8 cellular contexts compared by ENCODE assay signal in the genomic region with DNA sequence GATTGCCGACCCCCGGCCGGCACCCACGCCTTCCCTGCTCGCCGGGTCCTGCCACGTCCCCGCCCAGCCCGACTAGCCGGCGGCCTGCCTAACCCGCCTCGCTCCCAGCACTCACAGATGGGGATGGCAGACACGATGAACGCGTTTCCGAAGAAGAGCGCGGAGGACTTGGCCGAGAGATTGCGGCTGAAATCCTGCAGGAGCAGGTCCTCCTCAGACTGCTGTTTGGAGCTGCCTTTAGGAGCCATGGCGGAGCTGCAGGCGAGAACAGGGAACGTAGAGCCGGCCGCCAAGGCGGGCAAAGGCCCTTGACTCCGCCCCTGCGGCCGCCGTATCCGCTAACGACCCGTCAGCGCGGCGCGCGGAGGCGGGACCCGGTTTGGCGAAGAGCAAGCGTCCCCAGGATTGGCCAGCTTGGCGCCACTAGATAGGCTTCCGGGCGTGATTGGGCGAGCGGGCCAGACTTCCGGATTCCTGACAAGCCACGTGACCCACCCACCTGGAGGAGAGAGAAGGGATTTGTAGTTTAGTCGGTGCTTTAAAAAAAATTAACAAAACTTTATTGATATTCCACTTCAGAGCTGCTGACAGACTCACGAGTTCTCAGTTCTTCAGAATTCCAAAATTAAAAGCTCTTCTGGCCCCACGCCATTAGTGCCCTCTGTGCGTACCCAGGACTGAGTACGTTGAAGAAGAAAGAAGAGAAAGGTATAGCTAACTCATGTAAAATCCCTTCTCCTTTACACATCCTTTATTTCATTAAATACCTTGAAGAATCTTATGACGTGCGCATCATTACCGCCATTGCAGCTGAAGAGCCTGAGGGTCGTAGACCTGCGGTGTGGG. TPM values are rescaled to one million over a fixed set of nuclear protein-coding genes. Genes with fewer than 3 reads are reported as not detected.
A peak's percentile ranks its signal among the peaks of the same experiment; 100 is the strongest.
DNase-seq lines count a peak whose midpoint lies in the region; ATAC-seq lines count a peak whose summit lies in the region.

A gene (minus strand): TSS at position 276 of the 846 bp plus-strand sequence. CDS start 28 bp downstream, at position 248.

- DNase-seq in DMS 273 treated with DMSO at 0.1 percent for 48 hours (lab: John Stamatoyannopoulos, UW) (peak; percentile 99), OCI-M2 (lab: John Stamatoyannopoulos, UW; ENCODE audit: unreplicated experiment) (peak; percentile 54), activated T-cell treated with anti-CD3 and anti-CD28 coated beads for 4 hours (peak; percentile 97), epidermal melanocyte (ENCODE audit: insufficient read length, low spot score) (peak; percentile 85), middle frontal gyrus (ENCODE audit: extremely low spot score, low spot score) (peak; percentile 99)
- peak; percentile 98 for DNase-seq in stimulated activated CD8-positive, alpha-beta memory T cell treated with anti-CD3 and anti-CD28 coated beads, Interleukin-2, amount 100 ng/mL, for 48 hours (ENCODE audit: low read depth in 2 of 2)

- H3K36me3 Mint-ChIP-seq in IgD-negative memory B cell, result peaks cover 6% of the 10 kb centered on the region

- H3K4me1 Mint-ChIP-seq in IgD-negative memory B cell, result peaks cover 24 to 37% (median 34%) of the 10 kb centered on the region in 3 donors

- no peaks in the 10 kb centered on the region for H3K27me3 Mint-ChIP-seq in IgD-negative memory B cell

- no peaks in the 10 kb centered on the region for H3K9me3 Mint-ChIP-seq in IgD-negative memory B cell

- H3K27ac Mint-ChIP-seq in IgD-negative memory B cell, result peak within 1 kb of the TSS; percentile 73 to 95 (median 95)

- peak; percentile 98 for ATAC-seq in GM21529 (IDR thresholded peaks at IDR 0.05; ENCODE audit: unreplicated experiment)

- peak within 1 kb of the TSS; percentile 94 to 99 (median 98) for H3K4me3 Mint-ChIP-seq in IgD-negative memory B cell

RNA-seq across cellular contexts. Expression of the gene that starts here (rescaled TPM):
- polyA plus RNA-seq in IgD-negative memory B cell, result 115 TPM

Comparison
In these comparisons a context has a peak if more than half of its experiments do, and no peak if none do; other contexts are left out.
1. Peak in every context shown above with its lines: DNase-seq and ATAC-seq.